ENCODE assay signal across 1 cellular context in the genomic region with DNA sequence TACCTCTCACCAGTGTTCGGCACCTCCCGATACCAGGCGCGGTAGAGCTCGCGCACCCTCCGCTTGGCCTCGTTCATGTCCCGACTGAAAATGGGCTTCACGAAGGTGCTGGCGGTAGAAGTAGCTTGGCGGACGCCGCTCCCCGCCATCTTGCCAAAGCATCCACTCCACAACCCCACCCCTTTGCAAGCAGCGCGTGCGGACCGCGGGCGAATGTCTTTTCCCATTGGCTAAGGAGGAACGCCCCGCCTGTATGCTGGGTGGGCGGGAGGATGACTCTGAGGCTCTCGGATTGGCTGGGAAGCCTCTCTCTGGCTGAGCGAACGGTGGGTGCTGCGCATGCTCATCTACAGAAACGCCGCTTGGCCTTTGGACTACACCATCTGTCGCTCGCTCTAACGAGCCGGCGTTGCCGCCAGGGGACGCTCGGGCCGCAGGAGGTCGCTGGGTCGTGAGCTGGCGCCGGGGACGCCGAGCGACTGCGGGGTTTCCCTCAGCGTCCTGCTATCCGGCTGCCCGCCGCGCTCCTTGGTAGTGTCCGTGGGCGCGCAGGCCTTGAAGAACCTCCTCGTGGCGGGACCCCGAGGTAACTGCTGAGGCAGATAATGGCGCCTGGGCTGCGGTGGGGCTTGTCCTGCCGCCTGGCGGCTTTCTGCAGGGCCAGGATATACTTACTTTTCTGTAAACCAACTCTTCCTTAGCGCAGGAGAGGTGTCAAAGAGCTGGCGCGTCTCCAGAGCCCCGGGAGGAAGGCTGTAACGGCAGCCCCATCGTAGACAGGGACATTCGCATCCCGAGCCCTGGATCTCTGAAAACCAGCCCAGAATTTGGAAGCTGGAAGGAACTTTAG.
TF ChIP-seq lines count a peak whose summit lies in the region.

Gene NDUFA6 (minus strand): TSS at position 177 of the 850 bp plus-strand sequence. CDS start 28 bp downstream, at position 149.

TF ChIP-seq in K562, 482 proteins besides CTCF, POLR2A, EP300 and RAD21 (continued from another document and continues in another):
- TF ChIP-seq, protein P1, sequence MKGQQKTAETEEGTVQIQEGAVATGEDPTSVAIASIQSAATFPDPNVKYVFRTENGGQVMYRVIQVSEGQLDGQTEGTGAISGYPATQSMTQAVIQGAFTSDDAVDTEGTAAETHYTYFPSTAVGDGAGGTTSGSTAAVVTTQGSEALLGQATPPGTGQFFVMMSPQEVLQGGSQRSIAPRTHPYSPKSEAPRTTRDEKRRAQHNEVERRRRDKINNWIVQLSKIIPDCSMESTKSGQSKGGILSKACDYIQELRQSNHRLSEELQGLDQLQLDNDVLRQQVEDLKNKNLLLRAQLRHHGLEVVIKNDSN (CRISPR knock-in tag; IDR thresholded peaks at IDR 0.05) = peak; percentile 65; the same call in 1 of the 2 replicates
- TF ChIP-seq CCAR2 (IDR thresholded peaks at IDR 0.05; ENCODE audit: low read depth, low read length) (no peak), ZNF518B (CRISPR knock-in tag; IDR thresholded peaks at IDR 0.05) (no peak), GABPA (tag; conservative IDR thresholded peaks at IDR 0.05; ENCODE audit: low read depth) (no peak), ZNF3 (CRISPR knock-in tag; IDR thresholded peaks at IDR 0.05) (no peak), ETV6 (IDR thresholded peaks at IDR 0.05; ENCODE audit: borderline replicate concordance in 1 of 2, low read depth in 2 of 2, low read length in 1 of 2) (no peak), ETV6 (CRISPR knock-in tag; IDR thresholded peaks at IDR 0.05; ENCODE audit: borderline replicate concordance) (no peak), NR4A1 (CRISPR knock-in tag; IDR thresholded peaks at IDR 0.05) (no peak), NR4A1 (tag; IDR thresholded peaks at IDR 0.05) (0 out of 2 replicates have a peak, but pooled peaks have one; percentile 41), FOXM1 (IDR thresholded peaks at IDR 0.05; ENCODE audit: low read depth) (no peak), FOXM1 (CRISPR knock-in tag; IDR thresholded peaks at IDR 0.05; ENCODE audit: low read depth) (no peak), PHF20 (IDR thresholded peaks at IDR 0.05; ENCODE audit: partially characterized antibody) (peak; percentile 54), ZZZ3 (IDR thresholded peaks at IDR 0.05) (no peak), ZNF75A (CRISPR knock-in tag; IDR thresholded peaks at IDR 0.05) (no peak; the same call in 1 of the 2 replicates), ZNF324 (CRISPR knock-in tag; IDR thresholded peaks at IDR 0.05) (no peak), ZNF668 (CRISPR knock-in tag; IDR thresholded peaks at IDR 0.05) (no peak), PHF8 (IDR thresholded peaks at IDR 0.05; ENCODE audit: borderline replicate concordance, low read length) (peak; percentile 96; the same call in 1 of the 2 replicates), KDM4B (IDR thresholded peaks at IDR 0.05; ENCODE audit: borderline replicate concordance in 2 of 2, low read depth in 1 of 2) (no peak), ZNF77 (CRISPR knock-in tag; IDR thresholded peaks at IDR 0.05) (no peak), GABPB1 (CRISPR knock-in tag; IDR thresholded peaks at IDR 0.05) (peak; percentile 78; the same call in 1 of the 2 replicates), BHLHE40 (IDR thresholded peaks at IDR 0.05; ENCODE audit: low read length) (peak; percentile 92)
- TF ChIP-seq, protein P2, sequence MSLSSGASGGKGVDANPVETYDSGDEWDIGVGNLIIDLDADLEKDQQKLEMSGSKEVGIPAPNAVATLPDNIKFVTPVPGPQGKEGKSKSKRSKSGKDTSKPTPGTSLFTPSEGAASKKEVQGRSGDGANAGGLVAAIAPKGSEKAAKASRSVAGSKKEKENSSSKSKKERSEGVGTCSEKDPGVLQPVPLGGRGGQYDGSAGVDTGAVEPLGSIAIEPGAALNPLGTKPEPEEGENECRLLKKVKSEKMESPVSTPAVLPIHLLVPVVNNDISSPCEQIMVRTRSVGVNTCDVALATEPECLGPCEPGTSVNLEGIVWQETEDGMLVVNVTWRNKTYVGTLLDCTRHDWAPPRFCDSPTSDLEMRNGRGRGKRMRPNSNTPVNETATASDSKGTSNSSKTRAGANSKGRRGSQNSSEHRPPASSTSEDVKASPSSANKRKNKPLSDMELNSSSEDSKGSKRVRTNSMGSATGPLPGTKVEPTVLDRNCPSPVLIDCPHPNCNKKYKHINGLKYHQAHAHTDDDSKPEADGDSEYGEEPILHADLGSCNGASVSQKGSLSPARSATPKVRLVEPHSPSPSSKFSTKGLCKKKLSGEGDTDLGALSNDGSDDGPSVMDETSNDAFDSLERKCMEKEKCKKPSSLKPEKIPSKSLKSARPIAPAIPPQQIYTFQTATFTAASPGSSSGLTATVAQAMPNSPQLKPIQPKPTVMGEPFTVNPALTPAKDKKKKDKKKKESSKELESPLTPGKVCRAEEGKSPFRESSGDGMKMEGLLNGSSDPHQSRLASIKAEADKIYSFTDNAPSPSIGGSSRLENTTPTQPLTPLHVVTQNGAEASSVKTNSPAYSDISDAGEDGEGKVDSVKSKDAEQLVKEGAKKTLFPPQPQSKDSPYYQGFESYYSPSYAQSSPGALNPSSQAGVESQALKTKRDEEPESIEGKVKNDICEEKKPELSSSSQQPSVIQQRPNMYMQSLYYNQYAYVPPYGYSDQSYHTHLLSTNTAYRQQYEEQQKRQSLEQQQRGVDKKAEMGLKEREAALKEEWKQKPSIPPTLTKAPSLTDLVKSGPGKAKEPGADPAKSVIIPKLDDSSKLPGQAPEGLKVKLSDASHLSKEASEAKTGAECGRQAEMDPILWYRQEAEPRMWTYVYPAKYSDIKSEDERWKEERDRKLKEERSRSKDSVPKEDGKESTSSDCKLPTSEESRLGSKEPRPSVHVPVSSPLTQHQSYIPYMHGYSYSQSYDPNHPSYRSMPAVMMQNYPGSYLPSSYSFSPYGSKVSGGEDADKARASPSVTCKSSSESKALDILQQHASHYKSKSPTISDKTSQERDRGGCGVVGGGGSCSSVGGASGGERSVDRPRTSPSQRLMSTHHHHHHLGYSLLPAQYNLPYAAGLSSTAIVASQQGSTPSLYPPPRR (CRISPR knock-in tag; IDR thresholded peaks at IDR 0.05; ENCODE audit: borderline replicate concordance) = no peak; the same call in 1 of the 2 replicates
- TF ChIP-seq, protein P3, sequence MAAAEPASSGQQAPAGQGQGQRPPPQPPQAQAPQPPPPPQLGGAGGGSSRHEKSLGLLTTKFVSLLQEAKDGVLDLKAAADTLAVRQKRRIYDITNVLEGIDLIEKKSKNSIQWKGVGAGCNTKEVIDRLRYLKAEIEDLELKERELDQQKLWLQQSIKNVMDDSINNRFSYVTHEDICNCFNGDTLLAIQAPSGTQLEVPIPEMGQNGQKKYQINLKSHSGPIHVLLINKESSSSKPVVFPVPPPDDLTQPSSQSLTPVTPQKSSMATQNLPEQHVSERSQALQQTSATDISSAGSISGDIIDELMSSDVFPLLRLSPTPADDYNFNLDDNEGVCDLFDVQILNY (CRISPR knock-in tag; IDR thresholded peaks at IDR 0.05) = 0 out of 2 replicates have a peak, but pooled peaks have one; percentile 62
- TF ChIP-seq, protein P4, sequence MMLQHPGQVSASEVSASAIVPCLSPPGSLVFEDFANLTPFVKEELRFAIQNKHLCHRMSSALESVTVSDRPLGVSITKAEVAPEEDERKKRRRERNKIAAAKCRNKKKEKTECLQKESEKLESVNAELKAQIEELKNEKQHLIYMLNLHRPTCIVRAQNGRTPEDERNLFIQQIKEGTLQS (IDR thresholded peaks at IDR 0.05) = no peak
- TF ChIP-seq, protein P4 (CRISPR knock-in tag; conservative IDR thresholded peaks at IDR 0.05) = no peak
- TF ChIP-seq, protein P5, sequence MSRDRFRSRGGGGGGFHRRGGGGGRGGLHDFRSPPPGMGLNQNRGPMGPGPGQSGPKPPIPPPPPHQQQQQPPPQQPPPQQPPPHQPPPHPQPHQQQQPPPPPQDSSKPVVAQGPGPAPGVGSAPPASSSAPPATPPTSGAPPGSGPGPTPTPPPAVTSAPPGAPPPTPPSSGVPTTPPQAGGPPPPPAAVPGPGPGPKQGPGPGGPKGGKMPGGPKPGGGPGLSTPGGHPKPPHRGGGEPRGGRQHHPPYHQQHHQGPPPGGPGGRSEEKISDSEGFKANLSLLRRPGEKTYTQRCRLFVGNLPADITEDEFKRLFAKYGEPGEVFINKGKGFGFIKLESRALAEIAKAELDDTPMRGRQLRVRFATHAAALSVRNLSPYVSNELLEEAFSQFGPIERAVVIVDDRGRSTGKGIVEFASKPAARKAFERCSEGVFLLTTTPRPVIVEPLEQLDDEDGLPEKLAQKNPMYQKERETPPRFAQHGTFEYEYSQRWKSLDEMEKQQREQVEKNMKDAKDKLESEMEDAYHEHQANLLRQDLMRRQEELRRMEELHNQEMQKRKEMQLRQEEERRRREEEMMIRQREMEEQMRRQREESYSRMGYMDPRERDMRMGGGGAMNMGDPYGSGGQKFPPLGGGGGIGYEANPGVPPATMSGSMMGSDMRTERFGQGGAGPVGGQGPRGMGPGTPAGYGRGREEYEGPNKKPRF (IDR thresholded peaks at IDR 0.05; ENCODE audit: low read depth, low read length) = no peak
- TF ChIP-seq, protein P6, sequence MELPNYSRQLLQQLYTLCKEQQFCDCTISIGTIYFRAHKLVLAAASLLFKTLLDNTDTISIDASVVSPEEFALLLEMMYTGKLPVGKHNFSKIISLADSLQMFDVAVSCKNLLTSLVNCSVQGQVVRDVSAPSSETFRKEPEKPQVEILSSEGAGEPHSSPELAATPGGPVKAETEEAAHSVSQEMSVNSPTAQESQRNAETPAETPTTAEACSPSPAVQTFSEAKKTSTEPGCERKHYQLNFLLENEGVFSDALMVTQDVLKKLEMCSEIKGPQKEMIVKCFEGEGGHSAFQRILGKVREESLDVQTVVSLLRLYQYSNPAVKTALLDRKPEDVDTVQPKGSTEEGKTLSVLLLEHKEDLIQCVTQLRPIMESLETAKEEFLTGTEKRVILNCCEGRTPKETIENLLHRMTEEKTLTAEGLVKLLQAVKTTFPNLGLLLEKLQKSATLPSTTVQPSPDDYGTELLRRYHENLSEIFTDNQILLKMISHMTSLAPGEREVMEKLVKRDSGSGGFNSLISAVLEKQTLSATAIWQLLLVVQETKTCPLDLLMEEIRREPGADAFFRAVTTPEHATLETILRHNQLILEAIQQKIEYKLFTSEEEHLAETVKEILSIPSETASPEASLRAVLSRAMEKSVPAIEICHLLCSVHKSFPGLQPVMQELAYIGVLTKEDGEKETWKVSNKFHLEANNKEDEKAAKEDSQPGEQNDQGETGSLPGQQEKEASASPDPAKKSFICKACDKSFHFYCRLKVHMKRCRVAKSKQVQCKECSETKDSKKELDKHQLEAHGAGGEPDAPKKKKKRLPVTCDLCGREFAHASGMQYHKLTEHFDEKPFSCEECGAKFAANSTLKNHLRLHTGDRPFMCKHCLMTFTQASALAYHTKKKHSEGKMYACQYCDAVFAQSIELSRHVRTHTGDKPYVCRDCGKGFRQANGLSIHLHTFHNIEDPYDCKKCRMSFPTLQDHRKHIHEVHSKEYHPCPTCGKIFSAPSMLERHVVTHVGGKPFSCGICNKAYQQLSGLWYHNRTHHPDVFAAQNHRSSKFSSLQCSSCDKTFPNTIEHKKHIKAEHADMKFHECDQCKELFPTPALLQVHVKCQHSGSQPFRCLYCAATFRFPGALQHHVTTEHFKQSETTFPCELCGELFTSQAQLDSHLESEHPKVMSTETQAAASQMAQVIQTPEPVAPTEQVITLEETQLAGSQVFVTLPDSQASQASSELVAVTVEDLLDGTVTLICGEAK (IDR thresholded peaks at IDR 0.05) = no peak
- TF ChIP-seq, protein P6 (CRISPR knock-in tag; IDR thresholded peaks at IDR 0.05) = no peak
